ENCODE assay signal across 31 cellular contexts in the genomic region with DNA sequence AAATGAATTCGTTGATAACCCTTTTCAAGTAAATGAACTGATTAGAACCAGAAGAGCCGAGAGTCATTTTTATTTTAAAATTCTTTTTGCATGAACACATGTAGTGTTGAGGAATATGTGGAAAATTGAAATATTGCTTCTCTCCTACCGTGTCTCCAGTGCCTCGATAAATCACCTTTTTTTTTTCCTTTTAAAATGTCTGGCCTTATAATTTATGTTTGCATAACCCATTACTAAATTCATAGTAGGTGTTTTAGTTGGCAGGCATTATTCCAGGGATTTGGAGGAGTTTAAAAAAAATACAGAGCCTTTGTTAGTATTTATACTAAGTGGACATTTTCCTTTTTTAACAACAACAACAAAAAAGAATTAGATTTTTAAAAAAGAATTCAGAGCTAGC.
DNase-seq lines count a peak whose midpoint lies in the region; ATAC-seq and TF ChIP-seq lines count a peak whose summit lies in the region.
"Had no signal": no experiment of that assay in that cellular context is flagged by ENCODE, and none has a peak within 500 bp of the region (broad histone marks: within the 10 kb centered on the region; RNA-seq: fewer than 3 reads in every experiment).

No MANE protein-coding gene starts in this region.

- peak overlapping the region; percentile 97 for H3K27ac ChIP-seq in GM23338 (ENCODE audit: low read depth)
- peak overlapping the region; percentile 58 for H3K27ac ChIP-seq in OCI-LY1 (ENCODE audit: low read depth, low read length, poor library complexity, severe bottlenecking)
- no peak overlapping the region for H3K27ac ChIP-seq in endodermal cell (ENCODE audit: low read depth, low read length)
- H3K27ac ChIP-seq in thoracic aorta: peak overlapping the region; percentile 63 to 79
- H3K27ac ChIP-seq: C4-2B, KMS-11, neural progenitor cell, pancreas, skin epidermis, VCaP had no signal

- ATAC-seq in GM23338 (no peak), thoracic aorta (ENCODE audit: insufficient number of reproducible peaks, low FRiP score, low read depth) (no peak), HG03460 (IDR thresholded peaks at IDR 0.05; ENCODE audit: unreplicated experiment) (no peak)
- ATAC-seq in stimulated activated naive CD8-positive, alpha-beta T cell treated with anti-CD3 and anti-CD28 coated beads, Interleukin-15, amount 100 ng/mL, for 72 hours: no peak
- ATAC-seq: activated naive CD4-positive, alpha-beta T cell treated with anti-CD3 and anti-CD28 coated beads, Interleukin-2, amount 50 U/mL, for 72 hours; left lobe of liver; pancreas had no signal

- H3K79me2 ChIP-seq in GM23338 (replicated peaks; ENCODE audit: insufficient read depth) (peaks cover 72% of the 10 kb centered on the region), OCI-LY1 (ENCODE audit: insufficient read depth, low read length) (peaks cover 52% of the 10 kb centered on the region)

- TF ChIP-seq CTCF in GM23338 (conservative IDR thresholded peaks at IDR 0.05; ENCODE audit: low read depth in 2 of 2) (no peak), OCI-LY1 (IDR thresholded peaks at IDR 0.05; ENCODE audit: low read length) (no peak), endodermal cell (conservative IDR thresholded peaks at IDR 0.05) (no peak), thoracic aorta (IDR thresholded peaks at IDR 0.05) (no peak)

- H3K27ac Mint-ChIP-seq in GM23338 (peak overlapping the region; percentile 95), endodermal cell (peak overlapping the region; percentile 84)
- H3K27ac Mint-ChIP-seq in stimulated activated naive CD8-positive, alpha-beta T cell treated with anti-CD3 and anti-CD28 coated beads, Interleukin-15, amount 100 ng/mL, for 72 hours: no peak overlapping the region
- H3K27ac Mint-ChIP-seq: activated naive CD4-positive, alpha-beta T cell treated with anti-CD3 and anti-CD28 coated beads, Interleukin-2, amount 50 U/mL, for 72 hours; memory B cell; neural progenitor cell had no signal

- peaks cover 24% of the 10 kb centered on the region for H3K36me3 Mint-ChIP-seq in GM23338 (ENCODE audit: low read depth)
- H3K36me3 Mint-ChIP-seq in endodermal cell (ENCODE audit: low read depth): peaks cover 24% of the 10 kb centered on the region

- H3K36me3 ChIP-seq in GM23338 (ENCODE audit: insufficient read depth): no peaks in the 10 kb centered on the region
- peaks cover 60% of the 10 kb centered on the region for H3K36me3 ChIP-seq in OCI-LY1 (ENCODE audit: insufficient read depth, low read length)
- H3K36me3 ChIP-seq in endodermal cell (ENCODE audit: control insufficient read depth, insufficient read depth, low read length): peaks cover 19% of the 10 kb centered on the region
- no peaks in the 10 kb centered on the region for H3K36me3 ChIP-seq in thoracic aorta
- H3K36me3 ChIP-seq: neural progenitor cell, pancreas had no signal

- H3K9me2 ChIP-seq in GM23338 (ENCODE audit: insufficient read depth): no peaks in the 10 kb centered on the region
- H3K9me2 ChIP-seq in OCI-LY1 (ENCODE audit: low read depth, low read length): no peaks in the 10 kb centered on the region

- H3K4me1 ChIP-seq in GM23338 (ENCODE audit: insufficient read depth) (peaks cover 61% of the 10 kb centered on the region), OCI-LY1 (ENCODE audit: insufficient read depth, low read length, severe bottlenecking) (peaks cover 64% of the 10 kb centered on the region), endodermal cell (ENCODE audit: control insufficient read depth, insufficient read depth, low read length) (peaks cover 32% of the 10 kb centered on the region), thoracic aorta (ENCODE audit: control insufficient read depth in 1 of 2, low read depth in 2 of 2) (peaks cover 34 to 81% of the 10 kb centered on the region in 2 donors)

- DNase-seq in GM23338 (ENCODE audit: low spot score) (no peak), endodermal cell (no peak), thoracic aorta (ENCODE audit: low spot score) (no peak), ACHN (no peak)
- DNase-seq in stimulated activated naive CD8-positive, alpha-beta T cell treated with anti-CD3 and anti-CD28 coated beads, Interleukin-15, amount 100 ng/mL, for 72 hours: no peak
- DNase-seq: activated CD4-positive, alpha-beta T cell treated with anti-CD3 and anti-CD28 coated beads for 4 hours; activated CD8-positive, alpha-beta memory T cell treated with anti-CD3 and anti-CD28 coated beads for 24 hours; activated T-cell treated with anti-CD3 and anti-CD28 coated beads for 4 hours; anterior cingulate cortex; Caco-2; DMS79; effector CD8-positive, alpha-beta T cell; GDM1; MM.1S; NCI-H1930; NCI-H524 treated with DMSO at 0.1 percent for 48 hours; pancreas; retina; SHP77; stimulated activated naive B cell treated with anti-CD40 and anti-IgM and Interleukin-4, amounts not matched to agents 10 μg/mL and 1 μg/mL and 100 μg/mL, for 72 hours had no signal

- H3K4me3 ChIP-seq in GM23338: no peak overlapping the region
- peak overlapping the region; percentile 8 for H3K4me3 ChIP-seq in OCI-LY1 (ENCODE audit: low read depth, low read length, poor library complexity, severe bottlenecking)
- H3K4me3 ChIP-seq in endodermal cell (ENCODE audit: low read length): no peak overlapping the region
- H3K4me3 ChIP-seq in thoracic aorta: peak overlapping the region; percentile 58
- H3K4me3 ChIP-seq: coronary artery, neural progenitor cell, pancreas, skin epidermis had no signal

- WGBS in endodermal cell (ENCODE audit: insufficient coverage in 1 of 2, insufficient read length in 1 of 2), 2 experiments: 83% methylated on average over 3 of the region's 4 CpGs; no CpG with 5 or more reads in 1 of the 2 experiments

- H4K20me1 ChIP-seq in GM23338 (replicated peaks; ENCODE audit: insufficient read depth) (no peaks in the 10 kb centered on the region), OCI-LY1 (ENCODE audit: insufficient read depth, low read length) (no peaks in the 10 kb centered on the region)

- H3K9me3 ChIP-seq in OCI-LY1 (ENCODE audit: low read length): peaks cover 5% of the 10 kb centered on the region
- H3K9me3 ChIP-seq in endodermal cell (ENCODE audit: control insufficient read depth, low read length): peaks cover 17% of the 10 kb centered on the region
- no peaks in the 10 kb centered on the region for H3K9me3 ChIP-seq in thoracic aorta
- H3K9me3 ChIP-seq: Caco-2, pancreas had no signal

- H3K27me3 Mint-ChIP-seq in GM23338 (ENCODE audit: insufficient read depth, low read depth, poor library complexity) (peaks cover 14% of the 10 kb centered on the region), endodermal cell (ENCODE audit: insufficient read depth) (no peaks in the 10 kb centered on the region)
- H3K27me3 Mint-ChIP-seq in stimulated activated naive CD8-positive, alpha-beta T cell treated with anti-CD3 and anti-CD28 coated beads, Interleukin-15, amount 100 ng/mL, for 72 hours: no peaks in the 10 kb centered on the region
- H3K27me3 Mint-ChIP-seq: memory B cell; stimulated activated naive B cell treated with anti-CD40 and anti-IgM and Interleukin-4, amounts not matched to agents 10 μg/mL and 1 μg/mL and 100 μg/mL, for 72 hours had no signal

- H3K4me2 ChIP-seq in GM23338 (no peak overlapping the region), OCI-LY1 (ENCODE audit: low read length) (peak overlapping the region; percentile 54)
- H3K4me2 ChIP-seq: KMS-11, neural progenitor cell had no signal

- H3K9me3 Mint-ChIP-seq in GM23338 (peaks cover 8% of the 10 kb centered on the region), endodermal cell (peaks cover 20% of the 10 kb centered on the region)
- peaks cover 5 to 7% of the 10 kb centered on the region in 2 donors for H3K9me3 Mint-ChIP-seq in stimulated activated naive CD8-positive, alpha-beta T cell treated with anti-CD3 and anti-CD28 coated beads, Interleukin-15, amount 100 ng/mL, for 72 hours
- H3K9me3 Mint-ChIP-seq: activated naive CD4-positive, alpha-beta T cell treated with anti-CD3 and anti-CD28 coated beads, Interleukin-2, amount 50 U/mL, for 72 hours had no signal

- in situ Hi-C loops in ACHN (cut with HindIII; ENCODE audit: low pct_ligation_motif_present, low pct_unique_long_range_greater_than_20kb, low sequenced_read_pairs): no loop called here

- H3K4me3 Mint-ChIP-seq in GM23338 (no peak overlapping the region), endodermal cell (no peak overlapping the region)
- no peak overlapping the region for H3K4me3 Mint-ChIP-seq in stimulated activated naive CD8-positive, alpha-beta T cell treated with anti-CD3 and anti-CD28 coated beads, Interleukin-15, amount 100 ng/mL, for 72 hours
- H3K4me3 Mint-ChIP-seq: neural progenitor cell had no signal

- H3F3A ChIP-seq in GM23338 (replicated peaks; ENCODE audit: low read depth): peaks cover 9% of the 10 kb centered on the region
- 0 out of 2 replicates have a peak, but pooled peaks cover 2% of the 10 kb centered on the region for H3F3A ChIP-seq in OCI-LY1 (ENCODE audit: insufficient read depth, low read length)

- H3K9ac ChIP-seq in OCI-LY1 (ENCODE audit: low read length): peak overlapping the region; percentile 18
- peak overlapping the region; percentile 78 for H3K9ac ChIP-seq in endodermal cell (ENCODE audit: extremely low read depth, low read length, poor library complexity, severe bottlenecking)
- H3K9ac ChIP-seq: KMS-11, neural progenitor cell had no signal

- H3K4me1 Mint-ChIP-seq in GM23338: peaks cover 64% of the 10 kb centered on the region
- peaks cover 64% of the 10 kb centered on the region for H3K4me1 Mint-ChIP-seq in endodermal cell
- H3K4me1 Mint-ChIP-seq in stimulated activated naive CD8-positive, alpha-beta T cell treated with anti-CD3 and anti-CD28 coated beads, Interleukin-15, amount 100 ng/mL, for 72 hours: peaks cover 21% of the 10 kb centered on the region

- H3K27me3 ChIP-seq in GM23338 (ENCODE audit: insufficient read depth) (no peaks in the 10 kb centered on the region), OCI-LY1 (ENCODE audit: insufficient read depth, low read length) (no peaks in the 10 kb centered on the region), endodermal cell (ENCODE audit: control insufficient read depth, insufficient read depth, low read length, poor library complexity, severe bottlenecking) (no peaks in the 10 kb centered on the region), thoracic aorta (replicated peaks; ENCODE audit: insufficient read depth) (no peaks in the 10 kb centered on the region)
- H3K27me3 ChIP-seq: neural progenitor cell, pancreas had no signal

- H2AFZ ChIP-seq in GM23338 (no peak overlapping the region), OCI-LY1 (ENCODE audit: low read length) (no peak overlapping the region)
- H2AFZ ChIP-seq: neural progenitor cell had no signal

TF ChIP-seq in GM23338, 12 proteins besides CTCF, POLR2A, EP300 and RAD21 (continues in another document):
- no peak for TF ChIP-seq NANOG (IDR thresholded peaks at IDR 0.05; ENCODE audit: borderline replicate concordance)

Comparison
In these comparisons a context has a peak if more than half of its experiments do, and no peak if none do; other contexts are left out.
1. H3K4me3 ChIP-seq: peak in OCI-LY1 (single experiment) and thoracic aorta (single experiment); none in GM23338 (single experiment) and endodermal cell (single experiment).
2. H3K27ac Mint-ChIP-seq: peak in GM23338 (single experiment) and endodermal cell (single experiment); none in stimulated activated naive CD8-positive, alpha-beta T cell treated with anti-CD3 and anti-CD28 coated beads, Interleukin-15, amount 100 ng/mL, for 72 hours (0 of 2).